ENCODE assay signal across 12 cellular contexts in genomic region chr20:7924692-7925091, GRCh38. TPM values are rescaled to one million over a fixed set of nuclear protein-coding genes. Genes with fewer than 3 reads are reported as not detected.
DNase-seq lines count a peak whose midpoint lies in the region; ATAC-seq, FAIRE-seq and TF ChIP-seq lines count a peak whose summit lies in the region.
"Had no signal": no experiment of that assay in that cellular context is flagged by ENCODE, and none has a peak within 500 bp of the region (broad histone marks: within the 10 kb centered on the region; RNA-seq: fewer than 3 reads in every experiment).

No MANE protein-coding gene starts in this region.

- H4K91ac ChIP-seq in IMR-90 (ENCODE audit: insufficient read depth, low read depth, low read length), result no peak overlapping the region

- no peak overlapping the region for H3K56ac ChIP-seq in IMR-90 (ENCODE audit: extremely low read depth, insufficient read depth, low read length)

- H3K9me3 ChIP-seq in BLaER1 treated with 17β-estradiol and CSF1 and Interleukin-3, amounts not matched to agents 10 nM and 100 nM (replicated peaks in 1 of 11), result peaks cover 0 to 27% (median 11%) of the 10 kb centered on the region in 11 experiments; a peak in 11 of 22 replicates
- H3K9me3 ChIP-seq in IMR-90 (ENCODE audit: control insufficient read depth, insufficient read depth, low read length) (no peaks in the 10 kb centered on the region), right lobe of liver (no peaks in the 10 kb centered on the region), thyroid gland (no peaks in the 10 kb centered on the region)

- WGBS in IMR-90 (ENCODE audit: extremely low coverage in 2 of 2, insufficient read length in 1 of 2), 2 experiments, result no CpG with 5 or more reads among the region's 3 CpGs
- 26% methylated on average over 3 of the region's 3 CpGs for WGBS in right lobe of liver (ENCODE audit: insufficient coverage, low coverage, low lambda C conversion rate, missing lambda C conversion rate)
- WGBS in thyroid gland, 2 donors, result 70 to 74% methylated on average over 3 of the region's 3 CpGs

- TF ChIP-seq CTCF in IMR-90 (conservative IDR thresholded peaks at IDR 0.05; ENCODE audit: low read depth, low read length) (no peak), bronchial epithelial cell (IDR thresholded peaks at IDR 0.05; ENCODE audit: insufficient read depth, low read length, severe bottlenecking) (no peak), right lobe of liver (IDR thresholded peaks at IDR 0.05) (no peak), thyroid gland (IDR thresholded peaks at IDR 0.05) (no peak)

- H3K79me1 ChIP-seq in IMR-90 (ENCODE audit: low read depth in 1 of 2, low read length in 2 of 2), result no peaks in the 10 kb centered on the region

- no peak overlapping the region for H3K18ac ChIP-seq in IMR-90 (ENCODE audit: low read depth, low read length)

- no peak overlapping the region for H2AK5ac ChIP-seq in IMR-90 (ENCODE audit: low read depth, low read length)

- H3K9me1 ChIP-seq in IMR-90 (ENCODE audit: insufficient read depth, low read length), result no peaks in the 10 kb centered on the region

- no peak overlapping the region for H2BK15ac ChIP-seq in IMR-90 (ENCODE audit: low read depth, low read length)

- no peaks in the 10 kb centered on the region for H4K20me1 ChIP-seq in BLaER1 treated with 17β-estradiol and CSF1 and Interleukin-3, amounts not matched to agents 10 nM and 100 nM
- H4K20me1 ChIP-seq in IMR-90 (ENCODE audit: insufficient read depth, low read length), result no peaks in the 10 kb centered on the region

- H3K4me2 ChIP-seq in BLaER1 treated with 17β-estradiol and CSF1 and Interleukin-3, amounts not matched to agents 10 nM and 100 nM, result peak overlapping the region in 8 of 11 experiments; percentile 28 to 68 (median 42); a peak in 13 of 22 replicates
- no peak overlapping the region for H3K4me2 ChIP-seq in IMR-90 (ENCODE audit: low read depth, low read length)

- H2BK120ac ChIP-seq in IMR-90 (ENCODE audit: low read depth, low read length), result peak overlapping the region; percentile 56; the same call in 1 of the 2 replicates

- peak overlapping the region in 1 of 11 experiments; percentile 22; a peak in 1 of 22 replicates for H3K9ac ChIP-seq in BLaER1 treated with 17β-estradiol and CSF1 and Interleukin-3, amounts not matched to agents 10 nM and 100 nM
- no peak overlapping the region for H3K9ac ChIP-seq in IMR-90 (ENCODE audit: low read depth, low read length)

- DNase-seq in IMR-90 (peak; percentile 97), bronchial epithelial cell (ENCODE audit: low read depth) (peak; percentile 89), right lobe of liver (no peak), thyroid gland (no peak)
- no peak for DNase-seq in stimulated activated naive CD8-positive, alpha-beta T cell treated with anti-CD3 and anti-CD28 coated beads, Interleukin-15, Interleukin-2, amounts not matched to agents 100 U/mL and 50 U/mL, for 24 hours
- DNase-seq: naive thymus-derived CD8-positive, alpha-beta T cell; NCI-H2029 treated with DMSO at 0.1 percent for 48 hours had no signal

- no peak overlapping the region for H3K23ac ChIP-seq in IMR-90 (ENCODE audit: low read depth, low read length)

- no peak overlapping the region for H3K14ac ChIP-seq in IMR-90 (replicated peaks; ENCODE audit: low read depth, low read length)

- peaks cover 0 to 39% (median 14%) of the 10 kb centered on the region in 10 experiments; a peak in 14 of 20 replicates for H3K4me1 ChIP-seq in BLaER1 treated with 17β-estradiol and CSF1 and Interleukin-3, amounts not matched to agents 10 nM and 100 nM
- no peaks in the 10 kb centered on the region for H3K4me1 ChIP-seq in IMR-90 (ENCODE audit: control insufficient read depth, insufficient read depth, low read length)
- H3K4me1 ChIP-seq in right lobe of liver, result peaks cover 0 to 6% (median 0%) of the 10 kb centered on the region in 4 donors
- no peaks in the 10 kb centered on the region for H3K4me1 ChIP-seq in thyroid gland

- no peak overlapping the region for H2BK20ac ChIP-seq in IMR-90 (ENCODE audit: low read depth, low read length)

- no peak overlapping the region for H2AFZ ChIP-seq in IMR-90 (replicated peaks; ENCODE audit: low read length, poor library complexity)

- H4K5ac ChIP-seq in IMR-90 (ENCODE audit: low read depth, low read length), result no peak overlapping the region

- intact Hi-C loops in IMR-90 (cut with micrococcal nuclease) (loop anchor here (5.0 to 10.0 kb wide), 2 partner anchors 550 to 1157 kb away; partner anchors contain the start of gene BMP2), right lobe of liver (cut with DNase I) (loop anchor here in 1 of 2 donors (10.0 kb wide), 1 partner anchor 50 kb away; no protein-coding TSS in a partner anchor), thyroid gland (cut with DNase I) (no loop called here)

- no peak overlapping the region for H2AK9ac ChIP-seq in IMR-90 (replicated peaks; ENCODE audit: low read depth, low read length, poor library complexity)

- FAIRE-seq in bronchial epithelial cell (lab: Jason Lieb, UNC), result no peak
- FAIRE-seq: GM19239 had no signal

- TF ChIP-seq POLR2A in IMR-90 (IDR thresholded peaks at IDR 0.05; ENCODE audit: low read depth, low read length), result no peak
- TF ChIP-seq POLR2A in right lobe of liver (IDR thresholded peaks at IDR 0.05), result no peak
- TF ChIP-seq POLR2A in thyroid gland (IDR thresholded peaks at IDR 0.05), result no peak

- H3K4ac ChIP-seq in IMR-90 (ENCODE audit: low read depth, low read length), result no peak overlapping the region

- in situ Hi-C loops in IMR-90 (cut with MboI; ENCODE audit: low sequenced_read_pairs), result no loop called here

- dilution Hi-C loops in IMR-90 (cut with HindIII; ENCODE audit: low sequenced_read_pairs, unreplicated experiment), result no loop called here

- peak overlapping the region; percentile 57 for H2BK5ac ChIP-seq in IMR-90 (ENCODE audit: low read depth, low read length, poor library complexity, severe bottlenecking)

- peak overlapping the region in 6 of 11 experiments; percentile 19 to 79 (median 63); a peak in 11 of 22 replicates for H3K27ac ChIP-seq in BLaER1 treated with 17β-estradiol and CSF1 and Interleukin-3, amounts not matched to agents 10 nM and 100 nM
- H3K27ac ChIP-seq in IMR-90 (ENCODE audit: insufficient read depth, low read length), result no peak overlapping the region
- H3K27ac ChIP-seq in right lobe of liver, result no peak overlapping the region
- no peak overlapping the region for H3K27ac ChIP-seq in thyroid gland

- H3K4me3 ChIP-seq in BLaER1 treated with 17β-estradiol and CSF1 and Interleukin-3, amounts not matched to agents 10 nM and 100 nM, result no peak overlapping the region
- no peak overlapping the region for H3K4me3 ChIP-seq in IMR-90 (ENCODE audit: insufficient read depth, low read depth, low read length)
- H3K4me3 ChIP-seq in bronchial epithelial cell (ENCODE audit: low read depth, low read length), result no peak overlapping the region
- no peak overlapping the region for H3K4me3 ChIP-seq in right lobe of liver
- no peak overlapping the region for H3K4me3 ChIP-seq in thyroid gland (replicated peaks in 1 of 3)

- no peak for TF ChIP-seq RAD21 in IMR-90 (IDR thresholded peaks at IDR 0.05; ENCODE audit: low read length)

- BruUV-seq in IMR-90 (replicated peaks; lab: Mats Ljungman, UMichigan), result no TSS peak

- no peaks in the 10 kb centered on the region for H3K27me3 ChIP-seq in BLaER1 treated with 17β-estradiol and CSF1 and Interleukin-3, amounts not matched to agents 10 nM and 100 nM
- H3K27me3 ChIP-seq in IMR-90 (ENCODE audit: control insufficient read depth, insufficient read depth, low read length) (peaks cover 2% of the 10 kb centered on the region; the same call in 1 of the 2 replicates), bronchial epithelial cell (ENCODE audit: control insufficient read depth, insufficient read depth, low read length) (no peaks in the 10 kb centered on the region), right lobe of liver (no peaks in the 10 kb centered on the region), thyroid gland (no peaks in the 10 kb centered on the region)

- POLR2A ChIA-PET in IMR-90 (lab: Charles Lee; ENCODE audit: unreplicated experiment), result no interaction called here

- H3K36me3 ChIP-seq in BLaER1 treated with 17β-estradiol and CSF1 and Interleukin-3, amounts not matched to agents 10 nM and 100 nM, result no peaks in the 10 kb centered on the region
- no peaks in the 10 kb centered on the region for H3K36me3 ChIP-seq in IMR-90 (ENCODE audit: control insufficient read depth, insufficient read depth, low read length)
- no peaks in the 10 kb centered on the region for H3K36me3 ChIP-seq in bronchial epithelial cell (ENCODE audit: control insufficient read depth, insufficient read depth, low read length)
- peaks cover 0 to 28% (median 7%) of the 10 kb centered on the region in 4 donors for H3K36me3 ChIP-seq in right lobe of liver
- H3K36me3 ChIP-seq in thyroid gland, result no peaks in the 10 kb centered on the region

- ATAC-seq in IMR-90 (ENCODE audit: low read depth) (peak; percentile 96), right lobe of liver (peak; percentile 30 to 87 (median 46)), GM21526 (IDR thresholded peaks at IDR 0.05; ENCODE audit: low FRiP score, unreplicated experiment) (no peak), GM18519 (IDR thresholded peaks at IDR 0.05; ENCODE audit: low FRiP score, unreplicated experiment) (no peak)
- ATAC-seq in stimulated activated naive CD8-positive, alpha-beta T cell treated with anti-CD3 and anti-CD28 coated beads, Interleukin-15, Interleukin-2, amounts not matched to agents 100 U/mL and 50 U/mL, for 24 hours, result no peak
- ATAC-seq: naive thymus-derived CD8-positive, alpha-beta T cell had no signal

- no peak overlapping the region for H4K8ac ChIP-seq in IMR-90 (ENCODE audit: low read depth in 2 of 2, low read length in 2 of 2)

- CTCF ChIA-PET in IMR-90 (lab: Yijun Ruan, JAX), result interaction anchor here (1.3 kb wide), 1 partner anchor 45 kb away, joined by 6 read pairs; no protein-coding TSS in a partner anchor

TF ChIP-seq in IMR-90, 13 proteins besides CTCF, POLR2A, EP300 and RAD21 (continues in another document):
- peak; percentile 87 for TF ChIP-seq CEBPB (IDR thresholded peaks at IDR 0.05; ENCODE audit: low read depth, low read length)
- TF ChIP-seq FOS (IDR thresholded peaks at IDR 0.05; ENCODE audit: low read depth, low read length), result peak; percentile 62; the same call in 1 of the 2 replicates
- no peak for TF ChIP-seq USF2 (IDR thresholded peaks at IDR 0.05; ENCODE audit: low read depth, low read length)
- no peak for TF ChIP-seq MAZ (IDR thresholded peaks at IDR 0.05; ENCODE audit: borderline replicate concordance, low read depth, low read length)

RNA-seq across cellular contexts. Expression of gene HAO1, which starts 15.6 kb away (rescaled TPM):
- not detected in 2 replicates for total RNA-seq in IMR-90 (2012; rRNA removed)
- not detected in 2 replicates for polyA plus RNA-seq in IMR-90 (2012; rRNA removed)
- polyA plus RNA-seq in IMR-90 (2012; cell fraction: cytosol; rRNA removed), result not detected in 2 replicates
- not detected in 2 replicates for polyA plus RNA-seq in IMR-90 (2012; cell fraction: nucleus; rRNA removed; ENCODE audit: low replicate concordance)
- total RNA-seq in bronchial epithelial cell, result not detected in 2 replicates
- total RNA-seq in right lobe of liver, result 100 to 1,000 TPM; 132 to 243 (median 171) TPM
- not detected for total RNA-seq in thyroid gland
- total RNA-seq: naive thymus-derived CD8-positive, alpha-beta T cell had no signal
- polyA plus RNA-seq: esophagus; naive thymus-derived CD8-positive, alpha-beta T cell had no signal

Comparison
In these comparisons a context has a peak if more than half of its experiments do, and no peak if none do; other contexts are left out.
1. H3K27ac ChIP-seq: peak in BLaER1 treated with 17β-estradiol and CSF1 and Interleukin-3, amounts not matched to agents 10 nM and 100 nM (6 of 11); none in IMR-90 (single experiment), right lobe of liver (0 of 3) and thyroid gland (0 of 3).
2. ATAC-seq: peak in IMR-90 (single experiment) and right lobe of liver (4 of 4); none in stimulated activated naive CD8-positive, alpha-beta T cell treated with anti-CD3 and anti-CD28 coated beads, Interleukin-15, Interleukin-2, amounts not matched to agents 100 U/mL and 50 U/mL, for 24 hours (single experiment), GM21526 (single experiment) and GM18519 (single experiment).
3. DNase-seq: peak in IMR-90 (single experiment) and bronchial epithelial cell (single experiment); none in right lobe of liver (0 of 3), stimulated activated naive CD8-positive, alpha-beta T cell treated with anti-CD3 and anti-CD28 coated beads, Interleukin-15, Interleukin-2, amounts not matched to agents 100 U/mL and 50 U/mL, for 24 hours (single experiment) and thyroid gland (0 of 2).
4. RNA of gene HAO1, which starts 15.6 kb away (total RNA-seq): 132 to 243 TPM in right lobe of liver; not detected in IMR-90, not detected in bronchial epithelial cell and not detected in thyroid gland; every median in the first group is over 100 times any median in the second.